39 cellular contexts compared by ENCODE assay signal in the genomic region with DNA sequence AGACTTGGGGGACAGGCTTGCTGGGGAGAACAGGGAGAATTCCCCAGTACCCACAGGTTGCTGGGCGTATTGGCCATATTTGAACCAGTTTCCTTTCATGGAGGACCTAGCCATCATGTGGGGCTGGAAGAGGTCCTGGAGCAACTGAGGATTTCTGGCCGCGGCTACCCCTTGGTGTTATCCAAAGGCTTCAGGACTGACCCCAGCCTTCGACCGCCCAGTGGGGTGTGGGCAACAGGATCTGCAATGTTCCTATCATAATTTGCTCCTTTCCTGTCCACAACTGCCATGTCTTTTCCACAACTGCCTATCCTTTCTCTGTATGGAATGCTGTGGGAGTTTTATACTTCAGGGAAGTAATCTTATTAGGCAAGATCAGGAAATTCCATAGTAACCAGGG.
"Had no signal": no experiment of that assay in that cellular context is flagged by ENCODE, and none has a peak within 500 bp of the region (broad histone marks: within the 10 kb centered on the region; RNA-seq: fewer than 3 reads in every experiment).

No MANE protein-coding gene starts in this region.

- H3K4me3 Mint-ChIP-seq: activated CD4-positive, alpha-beta memory T cell treated with anti-CD3 and anti-CD28 coated beads for 36 hours; activated CD4-positive, alpha-beta T cell treated with anti-CD3 and anti-CD28 coated beads for 36 hours; activated CD4-positive, alpha-beta T cell treated with anti-CD3 and anti-CD28 coated beads, Interleukin-2, amount 10 ng/mL, durations not matched to agents 7 days and 5 days; activated CD8-positive, alpha-beta T cell treated with anti-CD3 and anti-CD28 coated beads for 36 hours; activated naive CD4-positive, alpha-beta T cell treated with anti-CD3 and anti-CD28 coated beads for 36 hours; activated naive CD8-positive, alpha-beta T cell treated with anti-CD3 and anti-CD28 coated beads for 36 hours; activated T-cell treated with anti-CD3 and anti-CD28 coated beads, Interleukin-2, amount 50 U/mL, for 4 hours; activated T-cell treated with anti-CD3 and anti-CD28 coated beads, Interleukin-2, amount 50 U/mL, for 72 hours; activated T-helper 1 cell treated with anti-CD3 and anti-CD28 coated beads, Interleukin-12 subunit alpha, Interleukin-12 subunit beta, Interleukin-2, Interleukin-4 antibody, amounts not matched to agents 30 ng/mL and 10 ng/mL and 1 ng/mL, durations not matched to agents 14 hours and 24 hours and 36 hours; activated T-helper 17 cell treated with anti-CD3 and anti-CD28 coated beads, Interleukin-2, amount 50 U/mL, for 72 hours; T-helper 1 cell treated with Interleukin-12 subunit alpha and Interleukin-12 subunit beta and Interleukin-4 antibody, amounts not matched to agents 30 μg/mL and 1 μg/mL, for 36 hours; T-helper 2 cell treated with Interferon-gamma antibody and Interleukin-4, amounts not matched to agents 5 μg/mL and 100 μg/mL, for 36 hours; WTC11 had no signal

- H3K27ac ChIP-seq: adrenal gland, body of pancreas, brain microvascular endothelial cell, breast epithelium, WERI-Rb-1 had no signal

- H3K4me1 Mint-ChIP-seq: activated CD4-positive, alpha-beta T cell treated with anti-CD3 and anti-CD28 coated beads for 36 hours; activated CD4-positive, alpha-beta T cell treated with anti-CD3 and anti-CD28 coated beads, Interleukin-2, amount 10 ng/mL, durations not matched to agents 7 days and 5 days; activated naive CD8-positive, alpha-beta T cell treated with anti-CD3 and anti-CD28 coated beads for 36 hours; activated T-helper 17 cell treated with anti-CD3 and anti-CD28 coated beads, Interleukin-2, amount 50 U/mL, for 72 hours; WTC11 had no signal

- H3K36me3 Mint-ChIP-seq: activated CD4-positive, alpha-beta memory T cell treated with anti-CD3 and anti-CD28 coated beads for 36 hours; activated naive CD8-positive, alpha-beta T cell treated with anti-CD3 and anti-CD28 coated beads for 36 hours had no signal

- DNase-seq: activated CD4-positive, alpha-beta memory T cell treated with anti-CD3 and anti-CD28 coated beads for 36 hours; activated CD4-positive, alpha-beta T cell treated with anti-CD3 and anti-CD28 coated beads for 1 hour; activated CD4-positive, alpha-beta T cell treated with anti-CD3 and anti-CD28 coated beads for 36 hours; activated CD4-positive, alpha-beta T cell treated with anti-CD3 and anti-CD28 coated beads for 48 hours; activated CD4-positive, alpha-beta T cell treated with anti-CD3 and anti-CD28 coated beads, Interleukin-2, amount 10 ng/mL, durations not matched to agents 7 days and 5 days; activated CD4-positive, alpha-beta T cell treated with anti-CD3 and anti-CD28 coated beads, Interleukin-2, amount 50 U/mL, for 4 hours; activated CD4-positive, CD25-positive, alpha-beta regulatory T cell; activated CD8-positive, alpha-beta memory T cell treated with anti-CD3 and anti-CD28 coated beads, Interleukin-2, amount 50 U/mL, for 4 hours; activated CD8-positive, alpha-beta T cell treated with anti-CD3 and anti-CD28 coated beads for 36 hours; activated effector memory CD4-positive, alpha-beta T cell treated with anti-CD3 and anti-CD28 coated beads, Interleukin-2, amount 50 U/mL, for 16 hours; activated gamma-delta T cell treated with Interleukin-2 at 50 U/mL for 16 hours; activated naive CD4-positive, alpha-beta T cell; activated naive CD4-positive, alpha-beta T cell treated with anti-CD3 and anti-CD28 coated beads for 36 hours; activated naive CD4-positive, alpha-beta T cell treated with anti-CD3 and anti-CD28 coated beads, Interleukin-2, amount 50 U/mL, for 16 hours; activated naive CD8-positive, alpha-beta T cell treated with anti-CD3 and anti-CD28 coated beads for 36 hours; activated T-cell treated with anti-CD3 and anti-CD28 coated beads for 4 hours; activated T-cell treated with anti-CD3 and anti-CD28 coated beads, Interleukin-2, amount 50 U/mL, for 1 hour; activated T-cell treated with anti-CD3 and anti-CD28 coated beads, Interleukin-2, amount 50 U/mL, for 4 hours; activated T-cell treated with anti-CD3 and anti-CD28 coated beads, Interleukin-2, amount 50 U/mL, for 72 hours; adrenal gland; amniotic stem cell; aorta; body of pancreas; brain microvascular endothelial cell; central memory CD4-positive, alpha-beta T cell; T-helper 1 cell; T-helper 2 cell; T-helper 9 cell; WERI-Rb-1 had no signal

- H3K27ac Mint-ChIP-seq: activated CD4-positive, alpha-beta memory T cell treated with anti-CD3 and anti-CD28 coated beads for 36 hours; activated CD4-positive, alpha-beta T cell treated with anti-CD3 and anti-CD28 coated beads for 36 hours; activated CD4-positive, alpha-beta T cell treated with anti-CD3 and anti-CD28 coated beads, Interleukin-2, amount 10 ng/mL, durations not matched to agents 7 days and 5 days; activated CD8-positive, alpha-beta T cell treated with anti-CD3 and anti-CD28 coated beads for 36 hours; activated naive CD4-positive, alpha-beta T cell treated with anti-CD3 and anti-CD28 coated beads for 36 hours; activated naive CD4-positive, alpha-beta T cell treated with anti-CD3 and anti-CD28 coated beads, Interleukin-2, amount 50 U/mL, for 72 hours; activated naive CD8-positive, alpha-beta T cell treated with anti-CD3 and anti-CD28 coated beads for 36 hours; activated T-cell treated with anti-CD3 and anti-CD28 coated beads, Interleukin-2, amount 50 U/mL, for 72 hours; activated T-helper 1 cell treated with anti-CD3 and anti-CD28 coated beads, Interleukin-12 subunit alpha, Interleukin-12 subunit beta, Interleukin-2, Interleukin-4 antibody, amounts not matched to agents 30 ng/mL and 10 ng/mL and 1 ng/mL, durations not matched to agents 14 hours and 24 hours and 36 hours; activated T-helper 17 cell treated with anti-CD3 and anti-CD28 coated beads, Interleukin-2, amount 50 U/mL, for 72 hours; T-helper 1 cell treated with Interleukin-12 subunit alpha and Interleukin-12 subunit beta and Interleukin-4 antibody, amounts not matched to agents 30 μg/mL and 1 μg/mL, for 36 hours; T-helper 2 cell treated with Interferon-gamma antibody and Interleukin-4, amounts not matched to agents 5 μg/mL and 100 μg/mL, for 36 hours; WTC11 had no signal

- FAIRE-seq: astrocyte, TTC549 had no signal

- H3K36me3 ChIP-seq: adrenal gland, brain microvascular endothelial cell, breast epithelium, WERI-Rb-1 had no signal

- H3K4me3 ChIP-seq: adrenal gland, body of pancreas, breast epithelium had no signal

- H3K27me3 Mint-ChIP-seq: activated CD4-positive, alpha-beta T cell treated with anti-CD3 and anti-CD28 coated beads for 36 hours; activated CD4-positive, alpha-beta T cell treated with anti-CD3 and anti-CD28 coated beads, Interleukin-2, amount 10 ng/mL, durations not matched to agents 7 days and 5 days; activated CD8-positive, alpha-beta T cell treated with anti-CD3 and anti-CD28 coated beads for 36 hours; activated naive CD8-positive, alpha-beta T cell treated with anti-CD3 and anti-CD28 coated beads for 36 hours; activated T-helper 17 cell treated with anti-CD3 and anti-CD28 coated beads, Interleukin-2, amount 50 U/mL, for 72 hours had no signal

- ATAC-seq: activated CD4-positive, alpha-beta T cell treated with anti-CD3 and anti-CD28 coated beads for 36 hours; activated CD4-positive, CD25-positive, alpha-beta regulatory T cell treated with anti-CD3 and anti-CD28 coated beads, Interleukin-2, amount 50 U/mL, for 24 hours; activated CD8-positive, alpha-beta T cell treated with anti-CD3 and anti-CD28 coated beads for 36 hours; activated naive CD4-positive, alpha-beta T cell treated with anti-CD3 and anti-CD28 coated beads, Interleukin-2, amount 50 U/mL, for 72 hours; activated T-cell treated with anti-CD3 and anti-CD28 coated beads, Interleukin-2, amount 50 U/mL, for 4 hours; activated T-cell treated with anti-CD3 and anti-CD28 coated beads, Interleukin-2, amount 50 U/mL, for 72 hours; activated T-helper 17 cell treated with anti-CD3 and anti-CD28 coated beads, Interleukin-2, amount 50 U/mL, for 72 hours; body of pancreas; WTC11 had no signal

- H3K4me1 ChIP-seq: adrenal gland, body of pancreas, breast epithelium had no signal

- H3K27me3 ChIP-seq: adrenal gland, body of pancreas, brain microvascular endothelial cell, breast epithelium had no signal

- H3K9me3 ChIP-seq: adrenal gland had no signal
